ENCODE assay signal across 1 cellular context in the genomic region with DNA sequence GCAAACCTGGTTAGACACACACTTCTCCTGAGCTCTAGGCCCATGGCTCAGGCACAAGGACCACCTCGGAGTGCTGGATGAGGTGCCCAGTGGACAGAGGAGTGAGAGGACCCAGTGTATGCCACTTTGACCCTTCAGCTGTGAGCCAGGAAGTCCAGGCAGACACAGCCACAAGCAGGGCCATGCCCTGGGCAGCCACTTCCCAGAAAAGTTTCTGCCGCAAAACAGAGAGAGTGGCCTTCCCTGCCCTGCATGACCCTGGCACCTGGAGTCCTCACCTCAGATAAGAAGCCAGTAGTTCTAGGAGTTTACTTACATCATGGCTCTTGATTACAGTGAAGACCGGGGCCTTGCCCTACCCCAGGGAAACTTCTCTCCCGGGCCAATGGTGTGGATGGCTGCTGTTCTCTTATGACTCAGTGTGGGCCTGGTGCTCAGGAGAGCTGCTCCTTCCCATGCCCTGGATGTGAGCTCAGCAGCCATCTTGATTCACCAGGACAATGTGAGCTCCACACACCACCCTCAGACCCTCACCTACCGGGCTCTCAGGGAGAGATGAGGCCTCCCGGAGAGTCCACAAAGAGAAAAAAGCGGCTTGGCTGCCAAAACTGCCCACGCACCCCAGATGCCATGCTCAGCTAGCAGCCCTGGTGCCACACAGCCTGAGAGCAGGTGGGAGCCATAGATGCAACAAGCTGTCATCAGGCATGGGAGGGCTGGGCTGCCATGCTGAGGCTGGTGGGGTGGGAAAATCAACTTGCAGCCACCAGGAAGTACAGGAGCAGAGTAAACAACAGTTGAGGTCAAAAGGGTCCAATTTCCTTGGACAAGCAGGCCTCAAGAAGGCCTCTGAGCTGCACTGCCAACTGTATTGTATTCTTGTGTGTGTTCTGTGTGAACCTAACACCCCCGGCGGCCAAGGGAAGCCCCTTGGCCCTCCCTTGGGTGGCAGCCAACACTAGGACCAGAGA.
TF ChIP-seq lines count a peak whose summit lies in the region.

No MANE protein-coding gene starts in this region.

TF ChIP-seq in HepG2, 621 proteins besides CTCF, POLR2A, EP300 and RAD21 (continued from another document and continues in another):
- peak; percentile 71 for TF ChIP-seq ZNF687 (CRISPR knock-in tag; IDR thresholded peaks at IDR 0.05)
- peak; percentile 36 for TF ChIP-seq HNF4A (CRISPR knock-in tag; IDR thresholded peaks at IDR 0.05)
- no peak; the same call in 1 of the 2 replicates for TF ChIP-seq PRDM10 (CRISPR knock-in tag; IDR thresholded peaks at IDR 0.05; ENCODE audit: low read depth)
- no peak for TF ChIP-seq BHLHE40 (IDR thresholded peaks at IDR 0.05; ENCODE audit: low read length)
- TF ChIP-seq, protein P1, sequence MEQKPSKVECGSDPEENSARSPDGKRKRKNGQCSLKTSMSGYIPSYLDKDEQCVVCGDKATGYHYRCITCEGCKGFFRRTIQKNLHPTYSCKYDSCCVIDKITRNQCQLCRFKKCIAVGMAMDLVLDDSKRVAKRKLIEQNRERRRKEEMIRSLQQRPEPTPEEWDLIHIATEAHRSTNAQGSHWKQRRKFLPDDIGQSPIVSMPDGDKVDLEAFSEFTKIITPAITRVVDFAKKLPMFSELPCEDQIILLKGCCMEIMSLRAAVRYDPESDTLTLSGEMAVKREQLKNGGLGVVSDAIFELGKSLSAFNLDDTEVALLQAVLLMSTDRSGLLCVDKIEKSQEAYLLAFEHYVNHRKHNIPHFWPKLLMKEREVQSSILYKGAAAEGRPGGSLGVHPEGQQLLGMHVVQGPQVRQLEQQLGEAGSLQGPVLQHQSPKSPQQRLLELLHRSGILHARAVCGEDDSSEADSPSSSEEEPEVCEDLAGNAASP (CRISPR knock-in tag; IDR thresholded peaks at IDR 0.05; ENCODE audit: borderline replicate concordance): peak; percentile 61; the same call in 1 of the 2 replicates
- TF ChIP-seq ATF2 (CRISPR knock-in tag; IDR thresholded peaks at IDR 0.05): 0 out of 2 replicates have a peak, but pooled peaks have one; percentile 11
- TF ChIP-seq PAXIP1 (CRISPR knock-in tag; conservative IDR thresholded peaks at IDR 0.05): peak; percentile 55
- peak; percentile 48; the same call in 1 of the 2 replicates for TF ChIP-seq ZBTB7B (CRISPR knock-in tag; IDR thresholded peaks at IDR 0.05)
- TF ChIP-seq IRF2 (CRISPR knock-in tag; IDR thresholded peaks at IDR 0.05): peak; percentile 58; the same call in 1 of the 2 replicates
- TF ChIP-seq SOX5 (CRISPR knock-in tag; IDR thresholded peaks at IDR 0.05; ENCODE audit: borderline replicate concordance): peak; percentile 52; the same call in 1 of the 2 replicates
- TF ChIP-seq MYC (CRISPR knock-in tag; IDR thresholded peaks at IDR 0.05; ENCODE audit: borderline replicate concordance): 0 out of 2 replicates have a peak, but pooled peaks have one; percentile 10
- TF ChIP-seq RBFOX2 (IDR thresholded peaks at IDR 0.05; ENCODE audit: low read depth, low read length): no peak
- TF ChIP-seq RARA (CRISPR knock-in tag; IDR thresholded peaks at IDR 0.05): peak; percentile 88
- TF ChIP-seq ZKSCAN1 (IDR thresholded peaks at IDR 0.05; ENCODE audit: low read length): no peak
- peak; percentile 85 for TF ChIP-seq FOXA3 (CRISPR knock-in tag; IDR thresholded peaks at IDR 0.05)
- 0 out of 2 replicates have a peak, but pooled peaks have one; percentile 15 for TF ChIP-seq TRIM24 (CRISPR knock-in tag; IDR thresholded peaks at IDR 0.05)
- no peak for TF ChIP-seq ZNF30 (CRISPR knock-in tag; IDR thresholded peaks at IDR 0.05)
- TF ChIP-seq THAP7 (CRISPR knock-in tag; IDR thresholded peaks at IDR 0.05): peak; percentile 43; the same call in 1 of the 2 replicates
- peak; percentile 62 for TF ChIP-seq ZFY (CRISPR knock-in tag; IDR thresholded peaks at IDR 0.05)
- TF ChIP-seq SALL1 (CRISPR knock-in tag; IDR thresholded peaks at IDR 0.05): peak; percentile 64
- peak; percentile 38; the same call in 1 of the 2 replicates for TF ChIP-seq NR2F6 (IDR thresholded peaks at IDR 0.05)
- peak; percentile 57 for TF ChIP-seq NR2F6 (CRISPR knock-in tag; IDR thresholded peaks at IDR 0.05)
- no peak for TF ChIP-seq ZNF160 (CRISPR knock-in tag; IDR thresholded peaks at IDR 0.05)
- TF ChIP-seq ZNF142 (CRISPR knock-in tag; IDR thresholded peaks at IDR 0.05): no peak
- TF ChIP-seq KAT8 (CRISPR knock-in tag; IDR thresholded peaks at IDR 0.05): peak; percentile 29; the same call in 1 of the 2 replicates
- 0 out of 2 replicates have a peak, but pooled peaks have one; percentile 7 for TF ChIP-seq ZSCAN29 (CRISPR knock-in tag; conservative IDR thresholded peaks at IDR 0.05)
- TF ChIP-seq ZNF292 (CRISPR knock-in tag; IDR thresholded peaks at IDR 0.05; ENCODE audit: borderline replicate concordance, low read depth): peak; percentile 30; the same call in 1 of the 2 replicates
- no peak for TF ChIP-seq FOXA1 (IDR thresholded peaks at IDR 0.05)
- TF ChIP-seq FOXA1 (CRISPR knock-in tag; IDR thresholded peaks at IDR 0.05): peak; percentile 88
- TF ChIP-seq ZMYM2 (CRISPR knock-in tag; IDR thresholded peaks at IDR 0.05): peak; percentile 58; the same call in 1 of the 2 replicates
- peak; percentile 42; the same call in 1 of the 2 replicates for TF ChIP-seq HDAC2 (CRISPR knock-in tag; IDR thresholded peaks at IDR 0.05)
